In the genomic region with DNA sequence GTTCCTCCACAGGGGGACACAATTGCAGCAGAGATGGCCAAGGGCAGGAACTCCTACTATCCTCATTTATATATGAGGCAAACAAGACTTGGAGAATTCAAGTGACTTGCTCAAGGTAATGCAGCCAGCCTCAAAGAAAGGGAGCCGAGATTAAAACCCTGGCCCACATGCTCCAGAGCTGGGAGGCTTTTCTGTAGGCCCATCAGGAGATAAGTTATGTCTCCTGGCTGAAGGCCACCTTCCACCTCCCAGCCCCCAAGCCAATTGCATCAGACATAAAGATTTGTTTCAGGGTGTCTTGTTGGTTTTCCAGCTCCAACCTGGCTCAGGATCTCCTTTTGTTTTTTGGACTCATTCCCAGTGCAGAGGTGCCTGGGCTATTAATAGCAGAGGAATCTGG, we compare ENCODE assay signal across 17 cellular contexts. TPM values are rescaled to one million over a fixed set of nuclear protein-coding genes. Genes with fewer than 3 reads are reported as not detected.
"Had no signal": no experiment of that assay in that cellular context is flagged by ENCODE, and none has a peak within 500 bp of the region (broad histone marks: within the 10 kb centered on the region; RNA-seq: fewer than 3 reads in every experiment).

No MANE protein-coding gene starts in this region.

- H3K9ac ChIP-seq: SK-N-SH had no signal

- H3K27me3 ChIP-seq: cardiac muscle cell, right atrium auricular region, suprapubic skin had no signal

- H3K36me3 ChIP-seq: cardiac muscle cell, left ventricle myocardium inferior, prostate gland, right atrium auricular region, suprapubic skin had no signal

- H3K4me1 ChIP-seq: prostate gland had no signal

- H3K27ac ChIP-seq: cardiac muscle cell, dorsolateral prefrontal cortex, left ventricle myocardium inferior, prostate gland, right atrium auricular region had no signal

- H3K9me3 Mint-ChIP-seq: activated CD4-positive, alpha-beta memory T cell treated with anti-CD3 and anti-CD28 coated beads, Interleukin-2, amount 10 ng/mL, durations not matched to agents 7 days and 5 days; activated naive CD8-positive, alpha-beta T cell treated with anti-CD3 and anti-CD28 coated beads for 36 hours; stimulated activated naive CD8-positive, alpha-beta T cell treated with anti-CD3 and anti-CD28 coated beads, Interleukin-15, Interleukin-2, amounts not matched to agents 100 ng/mL and 50 ng/mL, for 24 hours; type B pancreatic cell had no signal

- H3K9me3 ChIP-seq: left ventricle myocardium inferior, prostate gland, right atrium auricular region, SK-N-SH, suprapubic skin had no signal

- H3K4me3 ChIP-seq: cardiac muscle cell, dorsolateral prefrontal cortex, left ventricle myocardium inferior, prostate gland, right atrium auricular region, skin epidermis, suprapubic skin had no signal

- H3K4me2 ChIP-seq: SK-N-SH had no signal

- H3K27ac Mint-ChIP-seq: activated CD4-positive, alpha-beta memory T cell treated with anti-CD3 and anti-CD28 coated beads, Interleukin-2, amount 10 ng/mL, durations not matched to agents 7 days and 5 days; activated naive CD8-positive, alpha-beta T cell treated with anti-CD3 and anti-CD28 coated beads for 36 hours; stimulated activated naive CD8-positive, alpha-beta T cell treated with anti-CD3 and anti-CD28 coated beads, Interleukin-15, Interleukin-2, amounts not matched to agents 100 ng/mL and 50 ng/mL, for 24 hours; type B pancreatic cell; WTC11 had no signal

- H3K36me3 Mint-ChIP-seq: activated naive CD8-positive, alpha-beta T cell treated with anti-CD3 and anti-CD28 coated beads for 36 hours; type B pancreatic cell; WTC11 had no signal

- H3K4me3 Mint-ChIP-seq: activated CD4-positive, alpha-beta memory T cell treated with anti-CD3 and anti-CD28 coated beads, Interleukin-2, amount 10 ng/mL, durations not matched to agents 7 days and 5 days; activated naive CD8-positive, alpha-beta T cell treated with anti-CD3 and anti-CD28 coated beads for 36 hours; stimulated activated naive CD8-positive, alpha-beta T cell treated with anti-CD3 and anti-CD28 coated beads, Interleukin-15, Interleukin-2, amounts not matched to agents 100 ng/mL and 50 ng/mL, for 24 hours; type B pancreatic cell; WTC11 had no signal

- H3K4me1 Mint-ChIP-seq: activated CD4-positive, alpha-beta memory T cell treated with anti-CD3 and anti-CD28 coated beads, Interleukin-2, amount 10 ng/mL, durations not matched to agents 7 days and 5 days had no signal

- ATAC-seq: WTC11 had no signal

- DNase-seq: activated CD4-positive, alpha-beta memory T cell treated with anti-CD3 and anti-CD28 coated beads, Interleukin-2, amount 10 ng/mL, durations not matched to agents 7 days and 5 days; activated CD4-positive, alpha-beta T cell treated with anti-CD3 and anti-CD28 coated beads for 48 hours; activated naive CD8-positive, alpha-beta T cell treated with anti-CD3 and anti-CD28 coated beads for 36 hours; amniotic stem cell; left ventricle myocardium inferior; SK-N-SH had no signal

RNA-seq across cellular contexts. Expression of gene SMIM38, which starts 59.5 kb away (rescaled TPM):
- total RNA-seq: epithelial cell of proximal tubule, kidney epithelial cell, left ventricle myocardium inferior had no signal
